1 cellular context compared by ENCODE assay signal in genomic region chr6:30763618-30764489, GRCh38.
TF ChIP-seq lines count a peak whose summit lies in the region.

No MANE protein-coding gene starts in this region.

TF ChIP-seq in HepG2, 621 proteins besides CTCF, POLR2A, EP300 and RAD21 (continued from another document):
- TF ChIP-seq ZBTB39 (CRISPR knock-in tag; IDR thresholded peaks at IDR 0.05), result no peak
